In the genomic region with DNA sequence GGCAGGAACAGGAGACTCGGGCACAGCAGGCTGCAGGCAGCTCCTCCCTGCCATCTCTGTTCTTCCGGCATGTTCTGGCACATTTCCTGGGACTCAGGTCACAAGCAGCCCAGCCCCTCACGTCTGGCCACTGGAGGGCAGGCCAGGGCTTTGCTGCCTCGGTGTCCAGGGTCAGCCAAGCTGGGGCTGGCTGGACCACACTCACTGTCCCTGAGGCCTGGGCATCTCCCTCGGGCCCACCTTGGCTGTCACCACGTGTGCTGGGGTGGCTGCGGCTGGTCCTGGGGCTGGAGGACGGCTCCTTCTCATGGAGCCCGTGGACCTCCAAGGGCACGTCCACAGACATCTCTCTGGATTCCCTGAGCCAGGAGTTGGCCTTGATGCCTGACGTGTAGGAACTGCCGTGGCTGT, we compare ENCODE assay signal across 9 cellular contexts. TPM values are rescaled to one million over a fixed set of nuclear protein-coding genes. Genes with fewer than 3 reads are reported as not detected.
DNase-seq lines count a peak whose midpoint lies in the region; ATAC-seq and TF ChIP-seq lines count a peak whose summit lies in the region.
"Had no signal": no experiment of that assay in that cellular context is flagged by ENCODE, and none has a peak within 500 bp of the region (broad histone marks: within the 10 kb centered on the region; RNA-seq: fewer than 3 reads in every experiment).

No MANE protein-coding gene starts in this region.

- no peaks in the 10 kb centered on the region for H3K36me3 ChIP-seq in SJCRH30

- H3K4me1 ChIP-seq in SJCRH30 = no peaks in the 10 kb centered on the region

- H3K9me3 ChIP-seq in SJCRH30 (replicated peaks) = no peaks in the 10 kb centered on the region

- H3K27ac ChIP-seq in SJCRH30 = no peak overlapping the region

- 0 out of 2 replicates have a peak, but pooled peaks cover 10% of the 10 kb centered on the region for H3K27me3 ChIP-seq in SJCRH30

- TF ChIP-seq CTCF in GM12873 (IDR thresholded peaks at IDR 0.05; ENCODE audit: insufficient read depth, low read depth, low read length, missing control alignments) = peak; percentile 13

- ATAC-seq in Right ventricle myocardium superior (ENCODE audit: poor library complexity) (peak; percentile 84), GM19324 (IDR thresholded peaks at IDR 0.05; ENCODE audit: low FRiP score, unreplicated experiment) (no peak), HG03196 (IDR thresholded peaks at IDR 0.05; ENCODE audit: unreplicated experiment) (no peak)

- no peak overlapping the region for H3K4me3 ChIP-seq in SJCRH30

- intact Hi-C loops in Right ventricle myocardium superior (cut with DNase I) = loop anchor here (5.0 kb wide), 1 partner anchor 57 kb away; no protein-coding TSS in a partner anchor

- DNase-seq in SJCRH30 = peak; percentile 61 to 63
- DNase-seq in Right ventricle myocardium superior = peak; percentile 78
- DNase-seq in renal cortical epithelial cell (ENCODE audit: low read depth) = peak; percentile 59
- DNase-seq in stimulated activated CD4-positive, alpha-beta T cell treated with anti-CD3 and anti-CD28 coated beads, Interleukin-15, amount 100 ng/mL, for 24 hours = no peak
- DNase-seq in stimulated activated CD4-positive, alpha-beta T cell treated with anti-CD3 and anti-CD28 coated beads, Interleukin-4, amount 100 ng/mL, for 1 hour = no peak

RNA-seq across cellular contexts. Expression of a gene that starts 18.5 kb away (rescaled TPM):
- not detected in 2 replicates for total RNA-seq in SJCRH30 (2014; rRNA removed; shearing (Covaris generic))
- total RNA-seq in Right ventricle myocardium superior (1.0 TPM), renal cortical epithelial cell (0.05 TPM in 1 of 2 replicates, not detected in the other)
- total RNA-seq: endothelial cell of umbilical vein had no signal

Comparison
In these comparisons a context has a peak if more than half of its experiments do, and no peak if none do; other contexts are left out.
1. DNase-seq: peak in SJCRH30 (2 of 2), Right ventricle myocardium superior (single experiment) and renal cortical epithelial cell (single experiment); none in stimulated activated CD4-positive, alpha-beta T cell treated with anti-CD3 and anti-CD28 coated beads, Interleukin-15, amount 100 ng/mL, for 24 hours (single experiment) and stimulated activated CD4-positive, alpha-beta T cell treated with anti-CD3 and anti-CD28 coated beads, Interleukin-4, amount 100 ng/mL, for 1 hour (single experiment).